ENCODE assay signal across 21 cellular contexts in genomic region chr3:9388142-9388541, GRCh38.
"Had no signal": no experiment of that assay in that cellular context is flagged by ENCODE, and none has a peak within 500 bp of the region (broad histone marks: within the 10 kb centered on the region; RNA-seq: fewer than 3 reads in every experiment).

No MANE protein-coding gene starts in this region.

- ATAC-seq: gastrocnemius medialis; left cardiac atrium; lower lobe of right lung; stimulated activated effector memory CD8-positive, alpha-beta T cell treated with anti-CD3 and anti-CD28 coated beads, Interleukin-12 subunit alpha, Interleukin-12 subunit beta, amount 100 ng/mL, for 72 hours; stimulated activated naive CD8-positive, alpha-beta T cell treated with anti-CD3 and anti-CD28 coated beads, Interleukin-15, Interleukin-2, amounts not matched to agents 100 U/mL and 50 U/mL, for 24 hours had no signal

- DNase-seq: cortex of kidney; dorsolateral prefrontal cortex; effector CD8-positive, alpha-beta T cell; gastrocnemius medialis; immature natural killer cell; left cardiac atrium; left ventricle myocardium inferior; lower lobe of right lung; midbrain; nephron progenitor cell; small intestine; stimulated activated CD4-positive, alpha-beta T cell treated with anti-CD3 and anti-CD28 coated beads, Interleukin-4, amount 100 ng/mL, for 1 hour; stimulated activated CD8-positive, alpha-beta memory T cell treated with anti-CD3 and anti-CD28 coated beads, Interleukin-4, amount 100 ng/mL, for 48 hours; stimulated activated naive CD8-positive, alpha-beta T cell treated with anti-CD3 and anti-CD28 coated beads, Interleukin-15, Interleukin-2, amounts not matched to agents 100 U/mL and 50 U/mL, for 24 hours; thyroid gland had no signal

- H3K4me3 ChIP-seq: dorsolateral prefrontal cortex, esophagus muscularis mucosa, gastrocnemius medialis, left ventricle myocardium inferior, lower lobe of right lung, right atrium auricular region, suprapubic skin, thyroid gland had no signal

- H3K9me3 ChIP-seq: esophagus muscularis mucosa, gastrocnemius medialis, left ventricle myocardium inferior, lower lobe of right lung, right atrium auricular region, suprapubic skin, thyroid gland had no signal

- FAIRE-seq: keratinocyte, small intestine, urothelium cell line had no signal

- H3K27me3 ChIP-seq: dorsolateral prefrontal cortex, esophagus muscularis mucosa, gastrocnemius medialis, right atrium auricular region, suprapubic skin, thyroid gland had no signal

- H3K27ac ChIP-seq: dorsolateral prefrontal cortex, esophagus muscularis mucosa, gastrocnemius medialis, left ventricle myocardium inferior, lower lobe of right lung, right atrium auricular region, suprapubic skin, thyroid gland had no signal
